In genomic region chr19:41135390-41136384, GRCh38 we compare ENCODE assay signal across 8 cellular contexts. TPM values are rescaled to one million over a fixed set of nuclear protein-coding genes. Genes with fewer than 3 reads are reported as not detected.
A peak's percentile ranks its signal among the peaks of the same experiment; 100 is the strongest.
DNase-seq lines count a peak whose midpoint lies in the region; ATAC-seq and TF ChIP-seq lines count a peak whose summit lies in the region.
"Not testable (repeated sequence)": the region's sequence is repeated elsewhere in the genome, so short reads cannot be mapped to it uniquely, and the experiment has no call there.

No MANE protein-coding gene starts in this region.

- not testable (repeated sequence) for H3K9ac ChIP-seq in mammary epithelial cell (ENCODE audit: insufficient read depth, low read length)

- not testable (repeated sequence) for TF ChIP-seq POLR2A in right lobe of liver (IDR thresholded peaks at IDR 0.05)

- WGBS in mammary epithelial cell (ENCODE audit: low coverage, missing lambda C conversion rate), result 16% methylated on average over 15 of the region's 76 CpGs
- 24% methylated on average over 24 of the region's 76 CpGs for WGBS in right lobe of liver (ENCODE audit: insufficient coverage, low coverage, low lambda C conversion rate, missing lambda C conversion rate)
- 8 to 14% (median 13%) methylated on average over 51 to 61 of the region's 76 CpGs for WGBS in psoas muscle, 3 donors

- CTCF ChIA-PET in mammary epithelial cell (lab: Charles Lee; ENCODE audit: low non-redundant PET), result not testable (repeated sequence)

- peak overlapping the region in 1 of 3 experiments; percentile 16 for H3K4me3 ChIP-seq in mammary epithelial cell (replicated peaks in 1 of 3; ENCODE audit: insufficient read depth in 1 of 3, low read depth in 2 of 3, low read length in 3 of 3)
- peak overlapping the region; percentile 30 to 51 (median 32) for H3K4me3 ChIP-seq in right lobe of liver
- H3K4me3 ChIP-seq in psoas muscle, result peak overlapping the region; percentile 47

- not testable (repeated sequence) for TF ChIP-seq CTCF in mammary epithelial cell (conservative IDR thresholded peaks at IDR 0.05 in 1 of 2, IDR thresholded peaks at IDR 0.05 in 1 of 2; ENCODE audit: extremely low read depth in 1 of 2, insufficient read depth in 1 of 2, low read depth in 1 of 2, low read length in 2 of 2); foreskin keratinocyte (conservative IDR thresholded peaks at IDR 0.05); psoas muscle (IDR thresholded peaks at IDR 0.05)
- TF ChIP-seq CTCF in right lobe of liver (IDR thresholded peaks at IDR 0.05), result peak in 1 of 4 donors; percentile 6

- H3K79me2 ChIP-seq in mammary epithelial cell (ENCODE audit: insufficient read depth, low read length), result not testable (repeated sequence)

- not testable (repeated sequence) for H4K20me1 ChIP-seq in mammary epithelial cell (ENCODE audit: insufficient read depth, low read length)

- intact Hi-C loops in mammary epithelial cell (cut with micrococcal nuclease); right lobe of liver (cut with DNase I); psoas muscle (cut with DNase I): not testable (repeated sequence)

- BruUV-seq in mammary epithelial cell (replicated peaks; lab: Mats Ljungman, UMichigan), result not testable (repeated sequence)

- ATAC-seq in foreskin keratinocyte (peak; percentile 83), right lobe of liver (peak; percentile 91 to 96 (median 92)), psoas muscle (peak; percentile 91 to 99 (median 94))

- dilution Hi-C loops in mammary epithelial cell (cut with HindIII; ENCODE audit: low sequenced_read_pairs), result not testable (repeated sequence)

- H3K36me3 ChIP-seq in mammary epithelial cell (ENCODE audit: insufficient read depth, low read length); right lobe of liver; psoas muscle (ENCODE audit: insufficient read depth in 1 of 2, low read depth in 1 of 2): not testable (repeated sequence)

- peak overlapping the region; percentile 74 for H2AFZ ChIP-seq in mammary epithelial cell (ENCODE audit: low read depth, low read length)

- not testable (repeated sequence) for H3K27me3 ChIP-seq in mammary epithelial cell (ENCODE audit: insufficient read depth, low read length); right lobe of liver
- H3K27me3 ChIP-seq in foreskin keratinocyte (peaks cover 31% of the 10 kb centered on the region), psoas muscle (ENCODE audit: insufficient read depth in 3 of 3, low read length in 2 of 3) (peaks cover 0 to 14% (median 0%) of the 10 kb centered on the region in 3 donors)

- H3K4me2 ChIP-seq in mammary epithelial cell (ENCODE audit: insufficient read depth, low read depth, low read length), result peak overlapping the region; percentile 42

- H3K9me3 ChIP-seq in mammary epithelial cell (replicated peaks; ENCODE audit: insufficient read depth, low read length); right lobe of liver; psoas muscle: not testable (repeated sequence)

- not testable (repeated sequence) for H3K27ac ChIP-seq in mammary epithelial cell (ENCODE audit: insufficient read depth, low read depth, low read length); foreskin keratinocyte
- peak overlapping the region in 1 of 3 donors; percentile 24 for H3K27ac ChIP-seq in right lobe of liver
- peak overlapping the region; percentile 46 for H3K27ac ChIP-seq in psoas muscle

- H3K4me1 ChIP-seq in mammary epithelial cell (ENCODE audit: insufficient read depth, low read length); foreskin keratinocyte; right lobe of liver; psoas muscle: not testable (repeated sequence)

- DNase-seq in EL (peak; percentile 43), MV-4-11 (lab: John Stamatoyannopoulos, UW) (peak; percentile 57), foreskin keratinocyte (peak; percentile 20 to 54), right lobe of liver (peak in 2 of 3 donors; percentile 57 to 84), psoas muscle (peak; percentile 42 to 78), stromal cell of bone marrow (ENCODE audit: low read depth) (peak; percentile 17)
- DNase-seq in activated CD8-positive, alpha-beta memory T cell treated with anti-CD3 and anti-CD28 coated beads for 24 hours, result peak; percentile 77
- not testable (repeated sequence) for DNase-seq in mammary epithelial cell

- in situ Hi-C loops in mammary epithelial cell (cut with MboI; ENCODE audit: low sequenced_read_pairs in 2 of 2), result loop anchor here in 1 of 2 donors (10.0 to 25.0 kb wide), 2 partner anchors 173 to 481 kb away; no protein-coding TSS in a partner anchor

RNA-seq across cellular contexts. Expression of gene CYP2F1, which starts 21.5 kb away (rescaled TPM):
- total RNA-seq in mammary epithelial cell, result not detected
- not detected for polyA plus RNA-seq in mammary epithelial cell
- polyA minus RNA-seq in mammary epithelial cell, result not detected
- total RNA-seq in foreskin keratinocyte, result not detected in 2 replicates
- not detected in 2 replicates for polyA plus RNA-seq in foreskin keratinocyte
- total RNA-seq in right lobe of liver, result not detected
- total RNA-seq in psoas muscle, result not detected
- not detected for polyA plus RNA-seq in psoas muscle

RNA-seq across cellular contexts. Expression of gene CYP2A13, which starts 47.4 kb away (rescaled TPM):
- total RNA-seq in mammary epithelial cell, result not detected
- polyA plus RNA-seq in mammary epithelial cell, result not detected
- not detected for polyA minus RNA-seq in mammary epithelial cell
- total RNA-seq in foreskin keratinocyte, result not detected in 2 replicates
- not detected in 2 replicates for polyA plus RNA-seq in foreskin keratinocyte
- total RNA-seq in right lobe of liver, result 10 to 100 TPM in 1 of 6 experiments, 1 to 10 TPM in 1, under 1 TPM in 1, not detected in 3; 0.73 to 15.8 (median 2.1) TPM
- total RNA-seq in psoas muscle, result not detected
- not detected for polyA plus RNA-seq in psoas muscle

RNA-seq across cellular contexts. Expression of gene CYP2S1, which starts 57.3 kb away (rescaled TPM):
- total RNA-seq in mammary epithelial cell (1 to 10 TPM in 1 of 2 donors, under 1 TPM in 1; 0.50 to 7.1 TPM), foreskin keratinocyte (8.5 and 10.8 TPM in 2 replicates), right lobe of liver (1 to 10 TPM in 3 of 6 experiments, under 1 TPM in 3; 0.54 to 1.9 (median 0.99) TPM), psoas muscle (1 to 10 TPM in 1 of 4 donors, under 1 TPM in 3; 0.27 to 1.1 (median 0.62) TPM)
- polyA plus RNA-seq in mammary epithelial cell (0.42 TPM), foreskin keratinocyte (11.5 and 13.4 TPM in 2 replicates), psoas muscle (under 1 TPM; 0.10 to 0.56 (median 0.26) TPM)
- 2.1 TPM for polyA minus RNA-seq in mammary epithelial cell
